In the genomic region with DNA sequence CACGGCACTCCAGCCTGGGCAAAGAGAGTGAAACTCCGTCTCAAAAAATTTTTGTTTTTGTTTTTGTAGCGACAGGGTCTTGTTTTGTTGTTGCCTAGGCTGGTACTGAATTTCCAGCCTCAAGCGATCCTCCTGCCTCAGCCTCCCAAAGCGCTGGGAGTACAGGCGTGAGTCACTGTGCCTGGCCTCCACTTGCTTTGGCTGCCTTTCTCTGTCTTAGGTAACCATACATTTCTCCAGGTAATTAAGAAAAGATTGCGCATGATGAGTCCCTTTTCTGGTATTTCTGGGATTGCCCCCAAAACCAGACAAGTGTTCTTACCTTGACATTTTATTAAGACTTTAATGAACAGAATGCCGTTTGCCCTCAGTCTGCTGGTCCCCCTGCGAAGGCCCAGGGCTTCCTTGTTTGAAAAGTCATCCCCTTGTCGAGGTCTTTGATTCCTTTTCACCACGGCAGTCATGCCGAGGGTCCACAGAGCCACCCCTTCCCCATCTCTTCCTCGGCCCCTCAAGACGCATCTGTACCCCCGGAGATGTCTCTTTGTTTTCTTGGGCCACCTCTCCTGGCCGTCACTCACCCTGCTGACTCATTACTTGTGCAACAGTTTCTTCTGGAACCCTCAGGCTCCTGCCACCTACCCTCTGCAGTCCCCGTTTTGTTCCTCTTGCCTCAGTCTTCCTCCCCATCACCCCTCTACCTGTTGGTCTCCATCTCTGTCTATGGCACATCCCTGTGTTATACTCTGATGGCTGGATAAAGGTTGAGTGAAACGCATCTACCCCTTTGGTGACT, we compare ENCODE assay signal across 24 cellular contexts.
DNase-seq lines count a peak whose midpoint lies in the region; ATAC-seq, FAIRE-seq and TF ChIP-seq lines count a peak whose summit lies in the region.
"Had no signal": no experiment of that assay in that cellular context is flagged by ENCODE, and none has a peak within 500 bp of the region (broad histone marks: within the 10 kb centered on the region; RNA-seq: fewer than 3 reads in every experiment).

No MANE protein-coding gene starts in this region.

- H3K23me2 ChIP-seq in H1 (ENCODE audit: low read depth, low read length) = no peaks in the 10 kb centered on the region

- POLR2A ChIA-PET in HCT116 (lab: Charles Lee) (interaction anchor here (0.6 kb wide), 1 partner anchor 500 kb away, joined by 5 read pairs; no protein-coding TSS in a partner anchor), Panc1 (lab: Charles Lee) (no interaction called here), H1 (lab: Charles Lee; ENCODE audit: partially characterized antibody) (no interaction called here)

- H3K9me3 ChIP-seq in HCT116 (ENCODE audit: control insufficient read depth in 1 of 2, insufficient read depth in 1 of 2, low read depth in 1 of 2, low read length in 2 of 2) = no peaks in the 10 kb centered on the region
- no peaks in the 10 kb centered on the region for H3K9me3 ChIP-seq in Panc1 (ENCODE audit: control insufficient read depth, insufficient read depth, low read depth, low read length)
- no peaks in the 10 kb centered on the region for H3K9me3 ChIP-seq in H1 (ENCODE audit: insufficient read depth in 2 of 2, low read depth in 1 of 2, low read length in 1 of 2)
- H3K9me3 ChIP-seq in osteoblast (ENCODE audit: low read depth, low read length) = no peaks in the 10 kb centered on the region
- H3K9me3 ChIP-seq: left ventricle myocardium inferior, right atrium auricular region, upper lobe of left lung had no signal

- in situ Hi-C loops in Panc1 (cut with HindIII; ENCODE audit: low pct_unique_long_range_greater_than_20kb, low sequenced_read_pairs) = no loop called here

- no peak for FAIRE-seq in H1 (lab: Jason Lieb, UNC)
- FAIRE-seq: D721Med, endometrium, GM18507, TTC549 had no signal

- TF ChIP-seq RAD21 in HCT116 (IDR thresholded peaks at IDR 0.05; ENCODE audit: low read depth) = no peak
- TF ChIP-seq RAD21 in H1 (IDR thresholded peaks at IDR 0.05 in 1 of 2, conservative IDR thresholded peaks at IDR 0.05 in 1 of 2; ENCODE audit: low read depth in 2 of 2, low read length in 2 of 2) = no peak

- no peak overlapping the region for H4K8ac ChIP-seq in H1 (ENCODE audit: extremely low read depth, insufficient read depth, low read length)

- H3K36me3 ChIP-seq in HCT116 (ENCODE audit: control insufficient read depth in 1 of 2, insufficient read depth in 2 of 2, low read length in 2 of 2) (peaks cover 10 to 22% of the 10 kb centered on the region in 2 experiments; a peak in 3 of 4 replicates), Panc1 (ENCODE audit: control insufficient read depth, insufficient read depth, low read length) (peaks cover 7% of the 10 kb centered on the region), H1 (ENCODE audit: control insufficient read depth in 2 of 4, insufficient read depth in 4 of 4, low read length in 3 of 4) (no peaks in the 10 kb centered on the region; a peak in 1 of 8 replicates), osteoblast (ENCODE audit: insufficient read depth, low read length) (no peaks in the 10 kb centered on the region)
- H3K36me3 ChIP-seq: left ventricle myocardium inferior, right atrium auricular region, upper lobe of left lung had no signal

- H2BK12ac ChIP-seq in H1 (ENCODE audit: low read depth, low read length) = no peak overlapping the region

- H4K5ac ChIP-seq in H1 (ENCODE audit: insufficient read length, low read depth, low read length) = no peak overlapping the region

- H3K4me1 ChIP-seq in HCT116 (ENCODE audit: control insufficient read depth in 1 of 2, insufficient read depth in 2 of 2, low read length in 2 of 2) (peaks cover 50 to 73% of the 10 kb centered on the region in 2 experiments), Panc1 (ENCODE audit: control insufficient read depth, insufficient read depth, low read length) (peaks cover 54% of the 10 kb centered on the region), H1 (replicated peaks in 1 of 4; ENCODE audit: control insufficient read depth in 3 of 4, insufficient read depth in 4 of 4, low read length in 3 of 4) (peaks cover 4 to 23% (median 15%) of the 10 kb centered on the region in 4 experiments), osteoblast (ENCODE audit: insufficient read depth, low read length) (peaks cover 21% of the 10 kb centered on the region)

- H3K27ac ChIP-seq in HCT116 (ENCODE audit: low read depth, low read length) (no peak overlapping the region), Panc1 (ENCODE audit: low read length) (peak overlapping the region; percentile 41), H1 (ENCODE audit: low read depth, low read length) (no peak overlapping the region), osteoblast (ENCODE audit: low read depth, low read length) (no peak overlapping the region)
- H3K27ac ChIP-seq: left ventricle myocardium inferior, parathyroid adenoma, right atrium auricular region, upper lobe of left lung had no signal

- peak overlapping the region; percentile 82; the same call in 1 of the 2 replicates for H2AK5ac ChIP-seq in H1 (ENCODE audit: low read depth, low read length)

- no peak overlapping the region for H2BK120ac ChIP-seq in H1 (replicated peaks; ENCODE audit: low read depth, low read length)

- H3K4me2 ChIP-seq in HCT116 (ENCODE audit: low read length) (peak overlapping the region; percentile 14), H1 (ENCODE audit: insufficient read depth in 1 of 2, low read depth in 2 of 2, low read length in 2 of 2) (no peak overlapping the region), osteoblast (ENCODE audit: insufficient read depth, low read length) (no peak overlapping the region)

- BruUV-seq in HCT116 (replicated peaks; lab: Mats Ljungman, UMichigan) = no TSS peak
- BruUV-seq in Panc1 (replicated peaks; lab: Mats Ljungman, UMichigan) = no TSS peak

- no peak overlapping the region for H2AFZ ChIP-seq in HCT116 (ENCODE audit: low read depth, low read length, poor library complexity, severe bottlenecking)
- no peak overlapping the region for H2AFZ ChIP-seq in H1 (ENCODE audit: low read length)
- H2AFZ ChIP-seq in osteoblast (ENCODE audit: low read length) = no peak overlapping the region
- H2AFZ ChIP-seq: parathyroid adenoma had no signal

- 0 out of 2 replicates have a peak overlapping the region, but pooled peaks have one; percentile 19 for H3K18ac ChIP-seq in H1 (ENCODE audit: extremely low read depth, low read length)

- H3K23ac ChIP-seq in H1 (ENCODE audit: insufficient read length) = no peak overlapping the region

- H3K27me3 ChIP-seq in HCT116 (ENCODE audit: insufficient read depth, low read length) (no peaks in the 10 kb centered on the region), Panc1 (ENCODE audit: control insufficient read depth, insufficient read depth, low read length) (no peaks in the 10 kb centered on the region), H1 (replicated peaks in 1 of 4; ENCODE audit: control insufficient read depth in 3 of 4, extremely low read depth in 1 of 4, insufficient read depth in 3 of 4, low read length in 3 of 4) (no peaks in the 10 kb centered on the region), osteoblast (ENCODE audit: insufficient read depth, low read length) (no peaks in the 10 kb centered on the region)
- H3K27me3 ChIP-seq: right atrium auricular region, upper lobe of left lung had no signal

- no peak overlapping the region for H3K14ac ChIP-seq in H1 (ENCODE audit: insufficient read length)

- WGBS in H1 (ENCODE audit: extremely low coverage in 1 of 2, insufficient coverage in 1 of 2, insufficient read length in 1 of 2, insufficient replicate concordance in 2 of 2, low coverage in 1 of 2, low lambda C conversion rate in 2 of 2, missing lambda C conversion rate in 1 of 2), 2 experiments = 88% methylated on average over 17 of the region's 18 CpGs; no CpG with 5 or more reads in 1 of the 2 experiments

- H4K91ac ChIP-seq in H1 (replicated peaks; ENCODE audit: insufficient read length, low read length) = no peak overlapping the region

- H4K20me1 ChIP-seq in HCT116 (ENCODE audit: insufficient read depth) (peaks cover 10% of the 10 kb centered on the region; the same call in 1 of the 2 replicates), H1 (replicated peaks in 1 of 2; ENCODE audit: control insufficient read depth in 1 of 2, insufficient read depth in 2 of 2, low read length in 2 of 2) (peaks cover 0 to 9% of the 10 kb centered on the region in 2 experiments), osteoblast (ENCODE audit: insufficient read depth, low read length) (no peaks in the 10 kb centered on the region)

- no peak for TF ChIP-seq EP300 in H1 (IDR thresholded peaks at IDR 0.05; ENCODE audit: borderline replicate concordance in 1 of 2, low read depth in 2 of 2, low read length in 2 of 2)

- H3K4me3 ChIP-seq in HCT116 (replicated peaks in 1 of 2; ENCODE audit: low read depth in 1 of 2, low read length in 2 of 2) = no peak overlapping the region
- no peak overlapping the region for H3K4me3 ChIP-seq in Panc1 (ENCODE audit: low read depth in 2 of 2, low read length in 2 of 2)
- no peak overlapping the region for H3K4me3 ChIP-seq in H1 (ENCODE audit: extremely low read depth in 1 of 4, insufficient read depth in 2 of 4, low read depth in 3 of 4, low read length in 4 of 4)
- H3K4me3 ChIP-seq in osteoblast (ENCODE audit: insufficient read depth, low read length) = no peak overlapping the region
- H3K4me3 ChIP-seq: left ventricle myocardium inferior, right atrium auricular region, upper lobe of left lung had no signal

- CTCF ChIA-PET in HCT116 (lab: Charles Lee) (no interaction called here), Panc1 (lab: Charles Lee) (no interaction called here), H1 (lab: Charles Lee; ENCODE audit: partially characterized antibody) (no interaction called here)

- ATAC-seq in HCT116 (no peak), Panc1 (no peak), HG03095 (IDR thresholded peaks at IDR 0.05; ENCODE audit: unreplicated experiment) (no peak)
- ATAC-seq: activated CD8-positive, alpha-beta T cell treated with anti-CD3 and anti-CD28 coated beads, Interleukin-2, amount 10 ng/mL, durations not matched to agents 7 days and 5 days; naive thymus-derived CD8-positive, alpha-beta T cell had no signal

- no peak overlapping the region for H3K4ac ChIP-seq in H1 (replicated peaks; ENCODE audit: insufficient read length, low read depth, low read length)

- no peak overlapping the region for H2BK5ac ChIP-seq in H1 (ENCODE audit: low read depth, low read length)

- no peak for TF ChIP-seq POLR2A in HCT116 (IDR thresholded peaks at IDR 0.05; ENCODE audit: borderline replicate concordance, extremely low read depth, insufficient read depth, insufficient read length)
- TF ChIP-seq POLR2A in H1 (IDR thresholded peaks at IDR 0.05; ENCODE audit: control extremely low read depth in 1 of 2, low read depth in 2 of 2, low read length in 2 of 2) = no peak

- H3K79me1 ChIP-seq in H1 (ENCODE audit: low read depth, low read length) = peaks cover 2% of the 10 kb centered on the region; the same call in 1 of the 2 replicates

- no peak overlapping the region for H3K9ac ChIP-seq in HCT116 (ENCODE audit: low read length)
- no peak overlapping the region for H3K9ac ChIP-seq in H1 (replicated peaks in 1 of 4; ENCODE audit: extremely low read depth in 1 of 4, low read depth in 3 of 4, low read length in 3 of 4)
- H3K9ac ChIP-seq: parathyroid adenoma had no signal

- no peaks in the 10 kb centered on the region for H3K9me2 ChIP-seq in HCT116 (ENCODE audit: insufficient read depth)

- 0 out of 2 replicates have a peak overlapping the region, but pooled peaks have one; percentile 88 for H2BK15ac ChIP-seq in H1 (ENCODE audit: low read length)

- no peak for TF ChIP-seq CTCF in HCT116 (IDR thresholded peaks at IDR 0.05 in 2 of 3, conservative IDR thresholded peaks at IDR 0.05 in 1 of 3; ENCODE audit: borderline replicate concordance in 1 of 3, insufficient read depth in 1 of 3, low read depth in 2 of 3, low read length in 2 of 3)
- no peak for TF ChIP-seq CTCF in Panc1 (IDR thresholded peaks at IDR 0.05)
- TF ChIP-seq CTCF in H1 (IDR thresholded peaks at IDR 0.05; ENCODE audit: control extremely low read depth in 1 of 3, insufficient read depth in 1 of 3, low read depth in 1 of 3, low read length in 3 of 3) = no peak
- no peak for TF ChIP-seq CTCF in osteoblast (IDR thresholded peaks at IDR 0.05; ENCODE audit: extremely low read depth, low read depth, low read length)

- intact Hi-C loops in HCT116 (cut with micrococcal nuclease) (no loop called here), Panc1 (cut with micrococcal nuclease; ENCODE audit: unreplicated experiment) (no loop called here)

- RAD21 ChIA-PET in HCT116 (lab: Charles Lee; ENCODE audit: low non-redundant PET in 1 of 2, low total read pairs in 2 of 2, uncharacterized antibody in 2 of 2, unreplicated experiment in 2 of 2) = interaction anchor here in 1 of 2 experiments (0.6 kb wide), 1 partner anchor 138 kb away, joined by 3 read pairs; no protein-coding TSS in a partner anchor

- no peak overlapping the region for H2BK20ac ChIP-seq in H1 (ENCODE audit: low read length)

- H3K79me2 ChIP-seq in HCT116 (ENCODE audit: insufficient read depth, low read length) (peaks cover 96% of the 10 kb centered on the region), H1 (ENCODE audit: control insufficient read depth in 1 of 2, insufficient read depth in 2 of 2, low read length in 2 of 2) (peaks cover 0 to 10% of the 10 kb centered on the region in 2 experiments; a peak in 1 of 4 replicates), osteoblast (ENCODE audit: insufficient read depth, low read length) (peaks cover 11% of the 10 kb centered on the region)

- H3K56ac ChIP-seq in H1 (replicated peaks; ENCODE audit: insufficient read length, low read depth, low read length) = no peak overlapping the region

- DNase-seq in HCT116 (ENCODE audit: low read depth, low spot score) = no peak
- no peak for DNase-seq in Panc1 (ENCODE audit: low read depth, low spot score)
- DNase-seq in H1 (ENCODE audit: low read depth in 1 of 2, low spot score in 2 of 2) = no peak
- DNase-seq in osteoblast (ENCODE audit: insufficient read length, low spot score, missing footprints) = peak; percentile 78
- no peak for DNase-seq in stimulated activated naive CD4-positive, alpha-beta T cell (lab: John Stamatoyannopoulos, UW)
- no peak for DNase-seq in nucleus accumbens (lab: John Stamatoyannopoulos, UW)
- DNase-seq: activated CD8-positive, alpha-beta T cell treated with anti-CD3 and anti-CD28 coated beads, Interleukin-2, amount 10 ng/mL, durations not matched to agents 7 days and 5 days; anterior cingulate cortex; central memory CD4-positive, alpha-beta T cell; hypothalamus; left ventricle myocardium inferior; naive thymus-derived CD8-positive, alpha-beta T cell; NCI-H2029; RPMI8226; stimulated activated CD4-positive, alpha-beta T cell treated with anti-CD3 and anti-CD28 coated beads, Interleukin-2, amount 100 ng/mL, for 48 hours; T-helper 1 cell; upper lobe of left lung had no signal
